7 cellular contexts compared by ENCODE assay signal in genomic region chr2:240517342-240517741, GRCh38.
"Had no signal": no experiment of that assay in that cellular context is flagged by ENCODE, and none has a peak within 500 bp of the region (broad histone marks: within the 10 kb centered on the region; RNA-seq: fewer than 3 reads in every experiment).

No MANE protein-coding gene starts in this region.

- DNase-seq: H9, HCEC 1CT, KBM-7 had no signal

- H3K4me3 ChIP-seq: GM23338 had no signal

- ATAC-seq: GM23338 had no signal

- H2AFZ ChIP-seq: GM23338 had no signal

- FAIRE-seq: H1, H54, HTR-8/SVneo had no signal

- H3K4me2 ChIP-seq: GM23338 had no signal
